ENCODE assay signal across 8 cellular contexts in genomic region chr11:1303196-1303821, GRCh38. TPM values are rescaled to one million over a fixed set of nuclear protein-coding genes. Genes with fewer than 3 reads are reported as not detected.
DNase-seq lines count a peak whose midpoint lies in the region; ATAC-seq, FAIRE-seq and TF ChIP-seq lines count a peak whose summit lies in the region.

No MANE protein-coding gene starts in this region.

- CTCF ChIA-PET in PC-9 (lab: Charles Lee) = no interaction called here

- H2AFZ ChIP-seq in PC-9 = no peak overlapping the region

- H3K79me2 ChIP-seq in PC-9 (ENCODE audit: low read depth) = peaks cover 57% of the 10 kb centered on the region

- peaks cover 26% of the 10 kb centered on the region for H3K4me1 ChIP-seq in PC-9 (replicated peaks; ENCODE audit: insufficient read depth)
- peaks cover 59 to 100% (median 74%) of the 10 kb centered on the region in 3 donors for H3K4me1 ChIP-seq in esophagus squamous epithelium

- H3K9me2 ChIP-seq in PC-9 (ENCODE audit: insufficient read depth) = no peaks in the 10 kb centered on the region

- peak; percentile 11 for DNase-seq in GM12892 (ENCODE audit: insufficient read length)
- peak; percentile 80 to 89 for DNase-seq in PC-9
- DNase-seq in esophagus squamous epithelium (lab: John Stamatoyannopoulos, UW) = no peak
- no peak for DNase-seq in progenitor cell of endocrine pancreas (ENCODE audit: low spot score, unreplicated experiment)
- no peak for DNase-seq in effector CD8-positive, alpha-beta T cell (lab: John Stamatoyannopoulos, UW)
- DNase-seq in NK-92 (lab: John Stamatoyannopoulos, UW; ENCODE audit: unreplicated experiment) = no peak

- no peak overlapping the region for H3K4me3 ChIP-seq in PC-9
- H3K4me3 ChIP-seq in esophagus squamous epithelium = no peak overlapping the region

- no peaks in the 10 kb centered on the region for H3K9me3 ChIP-seq in PC-9 (ENCODE audit: insufficient read depth, low read depth)
- H3K9me3 ChIP-seq in esophagus squamous epithelium = no peaks in the 10 kb centered on the region

- no peaks in the 10 kb centered on the region for H3K27me3 ChIP-seq in PC-9 (ENCODE audit: insufficient read depth, low read depth)
- no peaks in the 10 kb centered on the region for H3K27me3 ChIP-seq in esophagus squamous epithelium

- no peak for FAIRE-seq in GM12892 (lab: Jason Lieb, UNC)

- no peaks in the 10 kb centered on the region for H3K27me3 Mint-ChIP-seq in progenitor cell of endocrine pancreas

- H3F3A ChIP-seq in PC-9 (ENCODE audit: insufficient read depth, low read depth) = peaks cover 5% of the 10 kb centered on the region; the same call in 1 of the 2 replicates

- ATAC-seq in HG02588 (IDR thresholded peaks at IDR 0.05; ENCODE audit: unreplicated experiment) = no peak
- ATAC-seq in GM21717 (IDR thresholded peaks at IDR 0.05; ENCODE audit: unreplicated experiment) = no peak

- H3K36me3 Mint-ChIP-seq in progenitor cell of endocrine pancreas (ENCODE audit: insufficient read depth) = peaks cover 1% of the 10 kb centered on the region

- intact Hi-C loops in PC-9 (cut with micrococcal nuclease; ENCODE audit: unreplicated experiment) = no loop called here
- intact Hi-C loops in esophagus squamous epithelium (cut with DNase I) = no loop called here

- TF ChIP-seq POLR2A in GM12892 (IDR thresholded peaks at IDR 0.05; ENCODE audit: low read depth, low read length) (no peak), esophagus squamous epithelium (IDR thresholded peaks at IDR 0.05) (no peak)

- peak overlapping the region; percentile 26; the same call in 1 of the 2 replicates for H3K4me2 ChIP-seq in PC-9

- peak; percentile 75 for TF ChIP-seq CTCF in PC-9 (conservative IDR thresholded peaks at IDR 0.05)
- TF ChIP-seq CTCF in esophagus squamous epithelium (IDR thresholded peaks at IDR 0.05) = peak in 5 of 6 experiments; percentile 35 to 86 (median 57)
- peak; percentile 27 for TF ChIP-seq CTCF in progenitor cell of endocrine pancreas (IDR thresholded peaks at IDR 0.05; ENCODE audit: unreplicated experiment)

- H3K4me3 Mint-ChIP-seq in progenitor cell of endocrine pancreas (ENCODE audit: low read depth) = no peak overlapping the region

- no peaks in the 10 kb centered on the region for H3K36me3 ChIP-seq in PC-9 (ENCODE audit: low read depth)
- peaks cover 0 to 37% (median 0%) of the 10 kb centered on the region in 3 donors for H3K36me3 ChIP-seq in esophagus squamous epithelium

- 69% methylated on average over 14 to 15 of the region's 24 CpGs for WGBS in esophagus squamous epithelium, 2 donors

- POLR2A ChIA-PET in PC-9 (lab: Charles Lee; ENCODE audit: unreplicated experiment) = no interaction called here

- H4K20me1 ChIP-seq in PC-9 (ENCODE audit: insufficient read depth) = peaks cover 13% of the 10 kb centered on the region

- no peaks in the 10 kb centered on the region for H3K9me3 Mint-ChIP-seq in progenitor cell of endocrine pancreas (ENCODE audit: low read depth)

- no TSS peak for BruUV-seq in PC-9 (replicated peaks; lab: Mats Ljungman, UMichigan)

- no peak overlapping the region for H3K27ac ChIP-seq in PC-9
- peak overlapping the region; percentile 55 to 98 (median 88) for H3K27ac ChIP-seq in esophagus squamous epithelium

- peaks cover 43% of the 10 kb centered on the region for H3K4me1 Mint-ChIP-seq in progenitor cell of endocrine pancreas (ENCODE audit: low read depth)

- no peak overlapping the region for H3K27ac Mint-ChIP-seq in progenitor cell of endocrine pancreas

RNA-seq across cellular contexts. Expression of gene TOLLIP, which starts 6.1 kb away (rescaled TPM):
- 8.1 TPM for polyA plus RNA-seq in GM12892 (2012; ENCODE audit: missing spikeins)
- total RNA-seq in PC-9 (2021) (29.5 and 35.8 TPM in 2 replicates), esophagus squamous epithelium (100 to 1,000 TPM in 1 of 4 donors, 10 to 100 TPM in 3; 53.0 to 106 (median 63.6) TPM), progenitor cell of endocrine pancreas (41.2 and 44.4 TPM in 2 replicates)

Comparison
In these comparisons a context has a peak if more than half of its experiments do, and no peak if none do; other contexts are left out.
1. DNase-seq: peak in GM12892 (single experiment) and PC-9 (2 of 2); none in esophagus squamous epithelium (single experiment), progenitor cell of endocrine pancreas (single experiment), effector CD8-positive, alpha-beta T cell (single experiment) and NK-92 (single experiment).
2. Peak in every context shown above with its lines, with median percentiles within 50 percentile points of each other: CTCF ChIP-seq.